Comparison of ENCODE assay signal across 8 cellular contexts in the genomic region with DNA sequence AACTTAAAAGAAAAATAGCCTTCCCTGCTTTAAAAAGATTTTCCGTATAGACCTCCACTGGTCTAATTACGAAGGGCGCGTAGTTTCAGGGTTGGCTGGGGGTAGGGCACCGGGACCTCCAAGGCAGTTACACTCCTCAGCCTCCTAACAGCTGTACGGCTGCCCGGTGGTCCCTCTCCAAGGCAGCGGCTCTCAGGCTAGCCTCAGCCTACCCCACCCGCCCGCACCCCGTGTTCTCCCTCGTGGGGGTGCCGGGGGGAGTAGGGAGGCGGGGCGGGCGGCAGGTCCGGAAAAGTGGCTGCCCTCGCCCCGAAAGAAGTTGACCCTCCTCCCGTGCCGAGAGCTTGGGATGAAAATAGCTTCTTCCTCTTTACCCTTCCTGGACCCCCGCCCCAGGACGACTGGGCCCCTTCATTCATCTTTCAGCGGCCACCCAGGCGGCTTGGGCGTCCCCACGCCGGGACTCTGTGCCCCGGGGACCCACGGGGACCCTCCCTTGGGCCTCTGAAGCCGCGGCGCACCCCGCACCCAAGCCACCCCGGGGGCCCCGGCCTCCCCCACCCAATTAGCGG. TPM values are rescaled to one million over a fixed set of nuclear protein-coding genes. Genes with fewer than 3 reads are reported as not detected.
DNase-seq lines count a peak whose midpoint lies in the region; ATAC-seq lines count a peak whose summit lies in the region.

No MANE protein-coding gene starts in this region.

- H3K4me3 ChIP-seq in SK-N-MC = peak overlapping the region; percentile 82

- ATAC-seq in HG02642 (IDR thresholded peaks at IDR 0.05; ENCODE audit: poor library complexity, unreplicated experiment) (peak; percentile 2), left colon (peak; percentile 3), GM19463 (IDR thresholded peaks at IDR 0.05; ENCODE audit: unreplicated experiment) (no peak)

- peaks cover 32% of the 10 kb centered on the region for H3K36me3 ChIP-seq in SK-N-MC (ENCODE audit: insufficient read depth, low read length)

- no peaks in the 10 kb centered on the region for H3K9me3 ChIP-seq in SK-N-MC (ENCODE audit: low read depth, low read length)

- intact Hi-C loops in left colon (cut with DNase I, micrococcal nuclease) = loop anchor here in 1 of 2 donors (5.0 kb wide), 1 partner anchor 64 kb away; no protein-coding TSS in a partner anchor

- DNase-seq in CMK (ENCODE audit: low read depth) = peak; percentile 45
- DNase-seq in SK-N-MC (ENCODE audit: low read depth, low spot score) = no peak
- peak; percentile 10 for DNase-seq in central memory CD4-positive, alpha-beta T cell
- peak; percentile 55 to 63 for DNase-seq in left colon
- DNase-seq in stimulated activated CD8-positive, alpha-beta memory T cell treated with anti-CD3 and anti-CD28 coated beads, Interleukin-4, amount 100 ng/mL, for 1 hour (ENCODE audit: low read depth in 2 of 2, low spot score in 1 of 2) = peak; percentile 2 to 6
- DNase-seq in GOT3 (lab: John Stamatoyannopoulos, UW) = no peak

- peak overlapping the region; percentile 97 for H3K27ac ChIP-seq in SK-N-MC

- peak overlapping the region; percentile 90 for H3K9ac ChIP-seq in SK-N-MC (ENCODE audit: insufficient read length)

RNA-seq across cellular contexts. Expression of a gene that starts 1.0 kb away (rescaled TPM):
- 10 to 100 TPM; 35.7 to 36.2 TPM for total RNA-seq in left colon

Comparison
In these comparisons a context has a peak if more than half of its experiments do, and no peak if none do; other contexts are left out.
1. DNase-seq: peak in CMK (single experiment), central memory CD4-positive, alpha-beta T cell (single experiment), left colon (2 of 2) and stimulated activated CD8-positive, alpha-beta memory T cell treated with anti-CD3 and anti-CD28 coated beads, Interleukin-4, amount 100 ng/mL, for 1 hour (2 of 2); none in SK-N-MC (single experiment) and GOT3 (single experiment).